Comparison of ENCODE assay signal across 21 cellular contexts in genomic region chr12:1643056-1643455, GRCh38. TPM values are rescaled to one million over a fixed set of nuclear protein-coding genes. Genes with fewer than 3 reads are reported as not detected.
"Had no signal": no experiment of that assay in that cellular context is flagged by ENCODE, and none has a peak within 500 bp of the region (broad histone marks: within the 10 kb centered on the region; RNA-seq: fewer than 3 reads in every experiment).

No MANE protein-coding gene starts in this region.

- H3K36me3 ChIP-seq: colonic mucosa, thoracic aorta, transverse colon had no signal

- ATAC-seq: natural killer cell treated with Interleukin-12 subunit alpha and Interleukin-12 subunit beta and Interleukin-15 and Interleukin-18, amount 100 ng/mL, for 72 hours; psoas muscle; sciatic nerve had no signal

- H3K4me3 ChIP-seq: colonic mucosa, psoas muscle, skin epidermis, stomach, thoracic aorta, transverse colon had no signal

- H3K36me3 Mint-ChIP-seq: natural killer cell treated with Interleukin-12 subunit alpha and Interleukin-12 subunit beta and Interleukin-15 and Interleukin-18, amount 100 ng/mL, for 72 hours had no signal

- H3K27ac ChIP-seq: colonic mucosa, psoas muscle, skin epidermis, thoracic aorta had no signal

- DNase-seq: colonic mucosa; dermis blood vessel endothelial cell; erythroblast; foreskin melanocyte; head of caudate nucleus; hypothalamus; kidney glomerular epithelial cell; mammary epithelial cell; occipital lobe; psoas muscle; retina; stimulated activated CD4-positive, alpha-beta T cell treated with anti-CD3 and anti-CD28 coated beads, Interleukin-2, amount 100 ng/mL, for 24 hours; stimulated activated naive CD4-positive, alpha-beta T cell; stomach; substantia nigra; transverse colon had no signal

- H3K9me3 ChIP-seq: colonic mucosa, psoas muscle, stomach, thoracic aorta, transverse colon had no signal

- H3K9me3 Mint-ChIP-seq: natural killer cell treated with Interleukin-12 subunit alpha and Interleukin-12 subunit beta and Interleukin-15 and Interleukin-18, amount 100 ng/mL, for 72 hours had no signal

- H3K27me3 ChIP-seq: colonic mucosa, stomach, transverse colon had no signal

- H3K4me3 Mint-ChIP-seq: natural killer cell treated with Interleukin-12 subunit alpha and Interleukin-12 subunit beta and Interleukin-15 and Interleukin-18, amount 100 ng/mL, for 72 hours had no signal

- H3K27ac Mint-ChIP-seq: natural killer cell treated with Interleukin-12 subunit alpha and Interleukin-12 subunit beta and Interleukin-15 and Interleukin-18, amount 100 ng/mL, for 72 hours had no signal

- H3K4me1 ChIP-seq: colonic mucosa had no signal

RNA-seq across cellular contexts. Expression of gene WNT5B, which starts 14.0 kb away (rescaled TPM):
- total RNA-seq: endothelial cell of umbilical vein had no signal
- polyA plus RNA-seq: endothelial cell of umbilical vein had no signal
